15 cellular contexts compared by ENCODE assay signal in genomic region chr20:3696200-3696599, GRCh38. TPM values are rescaled to one million over a fixed set of nuclear protein-coding genes. Genes with fewer than 3 reads are reported as not detected.
DNase-seq lines count a peak whose midpoint lies in the region; ATAC-seq, FAIRE-seq and TF ChIP-seq lines count a peak whose summit lies in the region.
"Had no signal": no experiment of that assay in that cellular context is flagged by ENCODE, and none has a peak within 500 bp of the region (broad histone marks: within the 10 kb centered on the region; RNA-seq: fewer than 3 reads in every experiment).

No MANE protein-coding gene starts in this region.

- no peaks in the 10 kb centered on the region for H3K36me3 ChIP-seq in HepG2 (replicated peaks in 1 of 2; ENCODE audit: control insufficient read depth in 1 of 2, insufficient read depth in 2 of 2, low read length in 2 of 2)
- H3K36me3 ChIP-seq in right lobe of liver: no peaks in the 10 kb centered on the region
- no peaks in the 10 kb centered on the region for H3K36me3 ChIP-seq in PC-3 (ENCODE audit: low read depth, low read length)
- no peaks in the 10 kb centered on the region for H3K36me3 ChIP-seq in gastrocnemius medialis
- peaks cover 0 to 35% (median 0%) of the 10 kb centered on the region in 6 donors for H3K36me3 ChIP-seq in spleen
- H3K36me3 ChIP-seq: Peyer's patch had no signal

- CTCF ChIA-PET in HepG2 (lab: Yijun Ruan, JAX; ENCODE audit: low intra/inter-chr PET ratio, low total read pairs) (interaction anchor here (1.1 kb wide), 1 partner anchor 20 kb away, joined by 4 read pairs; no protein-coding TSS in a partner anchor), PC-3 (lab: Charles Lee) (interaction anchor here (0.6 to 1.0 kb wide), 2 partner anchors 20 to 133 kb away, joined by 3 to 5 read pairs; no protein-coding TSS in a partner anchor)

- ATAC-seq in HepG2 (no peak), right lobe of liver (no peak), PC-3 (no peak), gastrocnemius medialis (no peak), left cardiac atrium (no peak)
- ATAC-seq: left lobe of liver, right cardiac atrium had no signal

- H3K9ac ChIP-seq in HepG2 (ENCODE audit: insufficient read depth, low read depth, low read length) (no peak overlapping the region), PC-3 (ENCODE audit: low read length) (no peak overlapping the region)

- no peak for TF ChIP-seq EP300 in HepG2 (IDR thresholded peaks at IDR 0.05; ENCODE audit: low read depth in 2 of 2, low read length in 2 of 2)
- TF ChIP-seq EP300 in HepG2 (CRISPR knock-in tag; IDR thresholded peaks at IDR 0.05; ENCODE audit: borderline replicate concordance): no peak

- H4K20me1 ChIP-seq in HepG2 (ENCODE audit: insufficient read depth, low read length) (no peaks in the 10 kb centered on the region; the same call in 1 of the 2 replicates), PC-3 (ENCODE audit: low read length) (no peaks in the 10 kb centered on the region)

- no peak overlapping the region for H3K4me3 ChIP-seq in HepG2 (replicated peaks in 1 of 3; ENCODE audit: insufficient read depth in 1 of 3, low read depth in 2 of 3, low read length in 3 of 3)
- no peak overlapping the region for H3K4me3 ChIP-seq in right lobe of liver
- H3K4me3 ChIP-seq in PC-3 (ENCODE audit: low read length): no peak overlapping the region
- H3K4me3 ChIP-seq in fibroblast of pulmonary artery (replicated peaks; ENCODE audit: low read depth, low read length): no peak overlapping the region
- H3K4me3 ChIP-seq in gastrocnemius medialis: no peak overlapping the region
- no peak overlapping the region for H3K4me3 ChIP-seq in spleen
- H3K4me3 ChIP-seq: Peyer's patch had no signal

- TF ChIP-seq RAD21 in HepG2 (CRISPR knock-in tag; IDR thresholded peaks at IDR 0.05): 0 out of 2 replicates have a peak, but pooled peaks have one; percentile 14

- no peak overlapping the region for H3K27ac ChIP-seq in HepG2 (ENCODE audit: extremely low read length, insufficient read depth, low read length)
- H3K27ac ChIP-seq in right lobe of liver: no peak overlapping the region
- H3K27ac ChIP-seq in PC-3 (ENCODE audit: low read length): no peak overlapping the region
- no peak overlapping the region for H3K27ac ChIP-seq in gastrocnemius medialis
- no peak overlapping the region for H3K27ac ChIP-seq in spleen
- H3K27ac ChIP-seq: Peyer's patch had no signal

- H3K27me3 ChIP-seq in HepG2 (ENCODE audit: control insufficient read depth in 1 of 2, insufficient read depth in 2 of 2, low read length in 2 of 2): peaks cover 24 to 67% of the 10 kb centered on the region in 2 experiments; a peak in 3 of 5 replicates
- no peaks in the 10 kb centered on the region for H3K27me3 ChIP-seq in right lobe of liver
- no peaks in the 10 kb centered on the region for H3K27me3 ChIP-seq in PC-3 (ENCODE audit: low read length)
- no peaks in the 10 kb centered on the region for H3K27me3 ChIP-seq in gastrocnemius medialis
- no peaks in the 10 kb centered on the region for H3K27me3 ChIP-seq in spleen (replicated peaks in 1 of 7)
- H3K27me3 ChIP-seq: Peyer's patch had no signal

- intact Hi-C loops in HepG2 (cut with micrococcal nuclease; ENCODE audit: unreplicated experiment) (no loop called here), right lobe of liver (cut with DNase I) (no loop called here), PC-3 (cut with micrococcal nuclease) (no loop called here), gastrocnemius medialis (cut with DNase I; ENCODE audit: low total_unique reads) (no loop called here), spleen (cut with DNase I; ENCODE audit: low total_unique reads) (no loop called here), left cardiac atrium (cut with DNase I) (no loop called here)

- H3F3A ChIP-seq in PC-3 (ENCODE audit: low read length, unreplicated experiment): no peaks in the 10 kb centered on the region

- no peak for DNase-seq in HepG2 (ENCODE audit: low spot score)
- DNase-seq in right lobe of liver: no peak
- peak; percentile 57 for DNase-seq in PC-3
- no peak for DNase-seq in fibroblast of pulmonary artery (ENCODE audit: low read depth)
- no peak for DNase-seq in gastrocnemius medialis
- DNase-seq in spleen: no peak
- DNase-seq in left cardiac atrium: no peak
- no peak for DNase-seq in dermis blood vessel endothelial cell
- DNase-seq: activated CD4-positive, alpha-beta T cell treated with anti-CD3 and anti-CD28 coated beads, Interleukin-2, amount 50 U/mL, for 1 hour; activated naive CD8-positive, alpha-beta T cell treated with anti-CD3 and anti-CD28 coated beads, Interleukin-2, amount 10 ng/mL, durations not matched to agents 7 days and 5 days; NCI-H1417 treated with DMSO at 0.1 percent for 48 hours; right cardiac atrium had no signal

- H2AFZ ChIP-seq in HepG2 (ENCODE audit: low read length): no peak overlapping the region
- H2AFZ ChIP-seq in PC-3 (ENCODE audit: low read length): no peak overlapping the region

- H3K79me2 ChIP-seq in HepG2 (ENCODE audit: insufficient read depth, low read length) (no peaks in the 10 kb centered on the region), PC-3 (ENCODE audit: low read length) (no peaks in the 10 kb centered on the region)

- no TSS peak for BruUV-seq in HepG2 (replicated peaks; lab: Mats Ljungman, UMichigan)
- no TSS peak for BruUV-seq in PC-3 (replicated peaks; lab: Mats Ljungman, UMichigan)

- POLR2A ChIA-PET in HepG2 (lab: Yijun Ruan, JAX): no interaction called here
- POLR2A ChIA-PET in PC-3 (lab: Charles Lee; ENCODE audit: unreplicated experiment): no interaction called here

- TF ChIP-seq POLR2A in HepG2 (IDR thresholded peaks at IDR 0.05; ENCODE audit: insufficient read depth in 1 of 2, low read depth in 2 of 2, low read length in 2 of 2): no peak
- no peak for TF ChIP-seq POLR2A in right lobe of liver (IDR thresholded peaks at IDR 0.05)
- no peak for TF ChIP-seq POLR2A in gastrocnemius medialis (IDR thresholded peaks at IDR 0.05)
- no peak for TF ChIP-seq POLR2A in spleen (IDR thresholded peaks at IDR 0.05)

- H3K9me3 ChIP-seq in HepG2 (ENCODE audit: low read length) (peaks cover 5% of the 10 kb centered on the region; the same call in 1 of the 2 replicates), right lobe of liver (no peaks in the 10 kb centered on the region), PC-3 (ENCODE audit: low read length) (no peaks in the 10 kb centered on the region), gastrocnemius medialis (peaks cover 0 to 3% (median 0%) of the 10 kb centered on the region in 3 donors), spleen (peaks cover 0 to 9% (median 6%) of the 10 kb centered on the region in 8 donors)

- FAIRE-seq in HepG2 (lab: Jason Lieb, UNC): no peak
- FAIRE-seq: endothelial cell of umbilical vein had no signal

- H3K4me1 ChIP-seq in HepG2 (ENCODE audit: insufficient read depth, low read length) (peaks cover 12% of the 10 kb centered on the region), right lobe of liver (no peaks in the 10 kb centered on the region), PC-3 (ENCODE audit: insufficient read depth, low read length) (no peaks in the 10 kb centered on the region), gastrocnemius medialis (no peaks in the 10 kb centered on the region), spleen (no peaks in the 10 kb centered on the region)
- H3K4me1 ChIP-seq: Peyer's patch had no signal

- 18% methylated on average over 1 of the region's 1 CpG for WGBS in HepG2 (ENCODE audit: low lambda C conversion rate)
- 67% methylated on average over 1 of the region's 1 CpG for WGBS in right lobe of liver (ENCODE audit: insufficient coverage, low coverage, low lambda C conversion rate, missing lambda C conversion rate)
- WGBS in spleen, 5 donors: 78 to 94% (median 88%) methylated on average over 1 of the region's 1 CpG

- no peak overlapping the region for H3K4me2 ChIP-seq in HepG2 (ENCODE audit: low read depth, low read length)
- no peak overlapping the region for H3K4me2 ChIP-seq in PC-3 (ENCODE audit: low read length)

- in situ Hi-C loops in HepG2 (cut with HindIII; ENCODE audit: extremely low pct_ligation_motif_present, low pct_unique_long_range_greater_than_20kb): no loop called here
- in situ Hi-C loops in gastrocnemius medialis (cut with MboI; ENCODE audit: low sequenced_read_pairs in 4 of 4): no loop called here

- TF ChIP-seq CTCF in HepG2 (CRISPR knock-in tag; IDR thresholded peaks at IDR 0.05) (peak; percentile 49), right lobe of liver (IDR thresholded peaks at IDR 0.05) (peak in 1 of 4 donors; percentile 27), PC-3 (conservative IDR thresholded peaks at IDR 0.05; ENCODE audit: low read depth, low read length) (peak; percentile 68), fibroblast of pulmonary artery (IDR thresholded peaks at IDR 0.05; ENCODE audit: low read length, missing control alignments) (peak; percentile 53), gastrocnemius medialis (IDR thresholded peaks at IDR 0.05 in 4 of 5, conservative IDR thresholded peaks at IDR 0.05 in 1 of 5) (peak in 1 of 5 experiments; percentile 13), spleen (IDR thresholded peaks at IDR 0.05 in 8 of 11, conservative IDR thresholded peaks at IDR 0.05 in 3 of 11) (peak in 3 of 11 experiments; percentile 12 to 28 (median 19))

- H3K9me2 ChIP-seq in PC-3 (replicated peaks; ENCODE audit: low read length): no peaks in the 10 kb centered on the region

RNA-seq across cellular contexts. Expression of gene ADAM33, which starts 14.4 kb away (rescaled TPM):
- total RNA-seq in HepG2 (2016; rRNA removed; fragmentation: Illumina TruSeq; extraction: Trizol) (not detected in 2 replicates), right lobe of liver (under 1 TPM; 0.24 to 0.51 (median 0.45) TPM), PC-3 (2014; rRNA removed) (0.11 TPM in 1 of 2 replicates, not detected in the other), gastrocnemius medialis (1 to 10 TPM; 2.6 to 6.4 (median 3.1) TPM), spleen (10 to 100 TPM in 3 of 7 donors, 1 to 10 TPM in 4; 4.0 to 10.7 (median 9.1) TPM), left cardiac atrium (10 to 100 TPM in 1 of 2 donors, 1 to 10 TPM in 1; 9.9 to 18.5 TPM), dermis blood vessel endothelial cell (0.09 and 0.17 TPM in 2 replicates)
- total RNA-seq in HepG2 (2016; cell fraction: cytosol; rRNA removed; fragmentation: Illumina TruSeq; extraction: Trizol; ENCODE audit: low read depth): not detected in 2 replicates
- total RNA-seq in HepG2 (2016; cell fraction: insoluble cytoplasmic fraction; rRNA removed; fragmentation: Illumina TruSeq; extraction: Trizol): not detected in 2 replicates
- not detected in 2 replicates for total RNA-seq in HepG2 (2016; cell fraction: membrane; rRNA removed; fragmentation: Illumina TruSeq; extraction: Trizol)
- total RNA-seq in HepG2 (2016; cell fraction: nucleus; rRNA removed; fragmentation: Illumina TruSeq; extraction: Trizol): not detected in 2 replicates
- polyA plus RNA-seq in HepG2 (2011; rRNA removed) (not detected in 2 replicates), spleen (10 to 100 TPM in 1 of 3 donors, 1 to 10 TPM in 2; 5.9 to 31.6 (median 9.5) TPM)
- polyA plus RNA-seq in HepG2 (2011; cell fraction: cytosol; rRNA removed): not detected in 2 replicates
- 0.03 TPM in 1 of 2 replicates, not detected in the other for polyA plus RNA-seq in HepG2 (2011; cell fraction: nucleus; rRNA removed)
- polyA plus RNA-seq in HepG2 (2012): not detected in 2 replicates
- not detected in 2 replicates for polyA plus RNA-seq in HepG2 (2016; cell fraction: cytosol; fragmentation: Illumina TruSeq; extraction: Trizol; ENCODE audit: low read depth)
- polyA plus RNA-seq in HepG2 (2016; cell fraction: insoluble cytoplasmic fraction; fragmentation: Illumina TruSeq; extraction: Trizol; ENCODE audit: low read depth): not detected in 2 replicates
- not detected in 2 replicates for polyA plus RNA-seq in HepG2 (2016; cell fraction: membrane; fragmentation: Illumina TruSeq; extraction: Trizol; ENCODE audit: low read depth)
- not detected in 2 replicates for polyA plus RNA-seq in HepG2 (2016; cell fraction: nucleus; fragmentation: Illumina TruSeq; extraction: Trizol; ENCODE audit: insufficient read depth, low read depth)
- polyA minus RNA-seq in HepG2 (2011; rRNA and poly(A)+ RNA removed; ENCODE audit: low replicate concordance): not detected in 2 replicates
- polyA minus RNA-seq in HepG2 (2011; cell fraction: cytosol; rRNA and poly(A)+ RNA removed): not detected in 2 replicates
- not detected in 2 replicates for polyA minus RNA-seq in HepG2 (2011; cell fraction: nucleus; rRNA and poly(A)+ RNA removed)
- total RNA-seq: activated naive CD8-positive, alpha-beta T cell treated with anti-CD3 and anti-CD28 coated beads, Interleukin-2, amount 10 ng/mL, durations not matched to agents 7 days and 5 days had no signal

RNA-seq across cellular contexts. Expression of gene SIGLEC1, which starts 16.2 kb away (rescaled TPM):
- not detected in 2 replicates for total RNA-seq in HepG2 (2016; rRNA removed; fragmentation: Illumina TruSeq; extraction: Trizol)
- not detected in 2 replicates for total RNA-seq in HepG2 (2016; cell fraction: cytosol; rRNA removed; fragmentation: Illumina TruSeq; extraction: Trizol; ENCODE audit: low read depth)
- not detected in 2 replicates for total RNA-seq in HepG2 (2016; cell fraction: insoluble cytoplasmic fraction; rRNA removed; fragmentation: Illumina TruSeq; extraction: Trizol)
- total RNA-seq in HepG2 (2016; cell fraction: membrane; rRNA removed; fragmentation: Illumina TruSeq; extraction: Trizol): not detected in 2 replicates
- total RNA-seq in HepG2 (2016; cell fraction: nucleus; rRNA removed; fragmentation: Illumina TruSeq; extraction: Trizol): not detected in 2 replicates
- 0.01 TPM in 1 of 2 replicates, not detected in the other for polyA plus RNA-seq in HepG2 (2011; rRNA removed)
- not detected in 2 replicates for polyA plus RNA-seq in HepG2 (2011; cell fraction: cytosol; rRNA removed)
- polyA plus RNA-seq in HepG2 (2011; cell fraction: nucleus; rRNA removed): 0.03 and 0.10 TPM in 2 replicates
- 0.01 TPM in 1 of 2 replicates, not detected in the other for polyA plus RNA-seq in HepG2 (2012)
- not detected in 2 replicates for polyA plus RNA-seq in HepG2 (2016; cell fraction: cytosol; fragmentation: Illumina TruSeq; extraction: Trizol; ENCODE audit: low read depth)
- not detected in 2 replicates for polyA plus RNA-seq in HepG2 (2016; cell fraction: insoluble cytoplasmic fraction; fragmentation: Illumina TruSeq; extraction: Trizol; ENCODE audit: low read depth)
- polyA plus RNA-seq in HepG2 (2016; cell fraction: membrane; fragmentation: Illumina TruSeq; extraction: Trizol; ENCODE audit: low read depth): not detected in 2 replicates
- not detected in 2 replicates for polyA plus RNA-seq in HepG2 (2016; cell fraction: nucleus; fragmentation: Illumina TruSeq; extraction: Trizol; ENCODE audit: insufficient read depth, low read depth)
- polyA minus RNA-seq in HepG2 (2011; rRNA and poly(A)+ RNA removed; ENCODE audit: low replicate concordance): 0.05 TPM in 1 of 2 replicates, not detected in the other
- not detected in 2 replicates for polyA minus RNA-seq in HepG2 (2011; cell fraction: cytosol; rRNA and poly(A)+ RNA removed)
- under 0.01 TPM in 1 of 2 replicates, not detected in the other for polyA minus RNA-seq in HepG2 (2011; cell fraction: nucleus; rRNA and poly(A)+ RNA removed)
- total RNA-seq in right lobe of liver: 10 to 100 TPM in 2 of 6 experiments, 1 to 10 TPM in 4; 2.6 to 13.9 (median 5.7) TPM
- total RNA-seq in PC-3 (2014; rRNA removed): not detected in 2 replicates
- 1 to 10 TPM in 3 of 4 donors, under 1 TPM in 1; 0.61 to 3.0 (median 2.6) TPM for total RNA-seq in gastrocnemius medialis
- 10 to 100 TPM in 5 of 7 donors, 1 to 10 TPM in 2; 3.0 to 50.2 (median 21.9) TPM for total RNA-seq in spleen
- polyA plus RNA-seq in spleen: 10 to 100 TPM in 2 of 3 donors, 1 to 10 TPM in 1; 8.1 to 18.4 (median 11.0) TPM
- 10 to 100 TPM; 12.4 to 23.9 TPM for total RNA-seq in left cardiac atrium
- not detected in 2 replicates for total RNA-seq in dermis blood vessel endothelial cell
- total RNA-seq: endothelial cell of umbilical vein had no signal
- polyA plus RNA-seq: endothelial cell of umbilical vein had no signal

RNA-seq across cellular contexts. Expression of gene GFRA4, which starts 33.0 kb away (rescaled TPM):
- total RNA-seq in HepG2 (2016; rRNA removed; fragmentation: Illumina TruSeq; extraction: Trizol): not detected in 2 replicates
- total RNA-seq in HepG2 (2016; cell fraction: cytosol; rRNA removed; fragmentation: Illumina TruSeq; extraction: Trizol; ENCODE audit: low read depth): not detected in 2 replicates
- not detected in 2 replicates for total RNA-seq in HepG2 (2016; cell fraction: insoluble cytoplasmic fraction; rRNA removed; fragmentation: Illumina TruSeq; extraction: Trizol)
- total RNA-seq in HepG2 (2016; cell fraction: membrane; rRNA removed; fragmentation: Illumina TruSeq; extraction: Trizol): not detected in 2 replicates
- total RNA-seq in HepG2 (2016; cell fraction: nucleus; rRNA removed; fragmentation: Illumina TruSeq; extraction: Trizol): not detected in 2 replicates
- polyA plus RNA-seq in HepG2 (2011; rRNA removed): not detected in 2 replicates
- not detected in 2 replicates for polyA plus RNA-seq in HepG2 (2011; cell fraction: cytosol; rRNA removed)
- polyA plus RNA-seq in HepG2 (2011; cell fraction: nucleus; rRNA removed): not detected in 2 replicates
- polyA plus RNA-seq in HepG2 (2012): not detected in 2 replicates
- not detected in 2 replicates for polyA plus RNA-seq in HepG2 (2016; cell fraction: cytosol; fragmentation: Illumina TruSeq; extraction: Trizol; ENCODE audit: low read depth)
- not detected in 2 replicates for polyA plus RNA-seq in HepG2 (2016; cell fraction: insoluble cytoplasmic fraction; fragmentation: Illumina TruSeq; extraction: Trizol; ENCODE audit: low read depth)
- not detected in 2 replicates for polyA plus RNA-seq in HepG2 (2016; cell fraction: membrane; fragmentation: Illumina TruSeq; extraction: Trizol; ENCODE audit: low read depth)
- polyA plus RNA-seq in HepG2 (2016; cell fraction: nucleus; fragmentation: Illumina TruSeq; extraction: Trizol; ENCODE audit: insufficient read depth, low read depth): not detected in 2 replicates
- not detected in 2 replicates for polyA minus RNA-seq in HepG2 (2011; rRNA and poly(A)+ RNA removed; ENCODE audit: low replicate concordance)
- polyA minus RNA-seq in HepG2 (2011; cell fraction: cytosol; rRNA and poly(A)+ RNA removed): not detected in 2 replicates
- polyA minus RNA-seq in HepG2 (2011; cell fraction: nucleus; rRNA and poly(A)+ RNA removed): not detected in 2 replicates
- not detected for total RNA-seq in right lobe of liver
- total RNA-seq in PC-3 (2014; rRNA removed): not detected in 2 replicates
- not detected for total RNA-seq in gastrocnemius medialis
- total RNA-seq in spleen: not detected
- not detected for polyA plus RNA-seq in spleen
- total RNA-seq in left cardiac atrium: not detected
- total RNA-seq in dermis blood vessel endothelial cell: not detected in 2 replicates
- total RNA-seq: activated naive CD8-positive, alpha-beta T cell treated with anti-CD3 and anti-CD28 coated beads, Interleukin-2, amount 10 ng/mL, durations not matched to agents 7 days and 5 days; endothelial cell of umbilical vein; left lobe of liver; Peyer's patch; right cardiac atrium had no signal
- polyA plus RNA-seq: endothelial cell of umbilical vein, right cardiac atrium had no signal

RNA-seq across cellular contexts. Expression of gene HSPA12B, which starts 36.3 kb away (rescaled TPM):
- total RNA-seq in HepG2 (2016; rRNA removed; fragmentation: Illumina TruSeq; extraction: Trizol) (not detected in 2 replicates), right lobe of liver (1 to 10 TPM in 3 of 6 experiments, under 1 TPM in 3; 0.46 to 2.2 (median 0.97) TPM), PC-3 (2014; rRNA removed) (not detected in 2 replicates), gastrocnemius medialis (1 to 10 TPM; 3.7 to 8.5 (median 5.8) TPM), spleen (10 to 100 TPM; 12.6 to 74.0 (median 29.9) TPM), left cardiac atrium (10 to 100 TPM; 15.7 to 19.3 TPM), dermis blood vessel endothelial cell (15.1 and 16.7 TPM in 2 replicates)
- total RNA-seq in HepG2 (2016; cell fraction: cytosol; rRNA removed; fragmentation: Illumina TruSeq; extraction: Trizol; ENCODE audit: low read depth): not detected in 2 replicates
- not detected in 2 replicates for total RNA-seq in HepG2 (2016; cell fraction: insoluble cytoplasmic fraction; rRNA removed; fragmentation: Illumina TruSeq; extraction: Trizol)
- total RNA-seq in HepG2 (2016; cell fraction: membrane; rRNA removed; fragmentation: Illumina TruSeq; extraction: Trizol): not detected in 2 replicates
- total RNA-seq in HepG2 (2016; cell fraction: nucleus; rRNA removed; fragmentation: Illumina TruSeq; extraction: Trizol): not detected in 2 replicates
- polyA plus RNA-seq in HepG2 (2011; rRNA removed) (0.01 TPM in 2 replicates), spleen (10 to 100 TPM in 2 of 3 donors, 1 to 10 TPM in 1; 5.7 to 41.6 (median 21.3) TPM)
- 0.03 and 0.04 TPM in 2 replicates for polyA plus RNA-seq in HepG2 (2011; cell fraction: cytosol; rRNA removed)
- polyA plus RNA-seq in HepG2 (2011; cell fraction: nucleus; rRNA removed): 0.14 and 0.17 TPM in 2 replicates
- 0.90 and 1.9 TPM in 2 replicates for polyA plus RNA-seq in HepG2 (2012)
- not detected in 2 replicates for polyA plus RNA-seq in HepG2 (2016; cell fraction: cytosol; fragmentation: Illumina TruSeq; extraction: Trizol; ENCODE audit: low read depth)
- not detected in 2 replicates for polyA plus RNA-seq in HepG2 (2016; cell fraction: insoluble cytoplasmic fraction; fragmentation: Illumina TruSeq; extraction: Trizol; ENCODE audit: low read depth)
- not detected in 2 replicates for polyA plus RNA-seq in HepG2 (2016; cell fraction: membrane; fragmentation: Illumina TruSeq; extraction: Trizol; ENCODE audit: low read depth)
- polyA plus RNA-seq in HepG2 (2016; cell fraction: nucleus; fragmentation: Illumina TruSeq; extraction: Trizol; ENCODE audit: insufficient read depth, low read depth): not detected in 2 replicates
- 0.10 TPM in 1 of 2 replicates, not detected in the other for polyA minus RNA-seq in HepG2 (2011; rRNA and poly(A)+ RNA removed; ENCODE audit: low replicate concordance)
- not detected in 2 replicates for polyA minus RNA-seq in HepG2 (2011; cell fraction: cytosol; rRNA and poly(A)+ RNA removed)
- polyA minus RNA-seq in HepG2 (2011; cell fraction: nucleus; rRNA and poly(A)+ RNA removed): 0.13 TPM in 1 of 2 replicates, not detected in the other
- total RNA-seq: activated naive CD8-positive, alpha-beta T cell treated with anti-CD3 and anti-CD28 coated beads, Interleukin-2, amount 10 ng/mL, durations not matched to agents 7 days and 5 days had no signal
